26 cellular contexts compared by ENCODE assay signal in the genomic region with DNA sequence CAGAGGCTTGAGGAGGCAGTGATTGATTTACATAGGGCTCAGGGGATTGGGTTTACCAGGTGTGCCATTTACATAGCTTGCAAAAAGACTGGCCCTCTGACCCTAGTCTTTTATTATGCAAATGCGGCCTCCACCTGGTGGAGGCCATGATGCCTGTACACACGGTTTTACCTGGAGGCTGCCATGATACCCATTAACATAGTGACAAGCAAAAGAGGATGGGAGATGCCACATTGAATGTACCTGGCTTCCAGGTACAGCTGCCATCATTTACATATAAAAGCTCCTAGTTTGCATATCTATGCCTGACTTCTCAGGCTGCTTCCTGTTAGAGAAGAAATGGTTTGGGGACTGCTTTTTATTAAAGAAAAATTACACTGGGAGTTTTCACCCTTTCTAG.
"Had no signal": no experiment of that assay in that cellular context is flagged by ENCODE, and none has a peak within 500 bp of the region (broad histone marks: within the 10 kb centered on the region; RNA-seq: fewer than 3 reads in every experiment).

No MANE protein-coding gene starts in this region.

- H3K4me3 ChIP-seq: body of pancreas, esophagus muscularis mucosa, gastrocnemius medialis, heart left ventricle had no signal

- H3K27ac ChIP-seq: body of pancreas, esophagus muscularis mucosa, foreskin keratinocyte, gastrocnemius medialis, heart left ventricle had no signal

- H3K27me3 ChIP-seq: body of pancreas, esophagus muscularis mucosa, foreskin keratinocyte, gastrocnemius medialis, heart left ventricle had no signal

- H3K4me1 ChIP-seq: body of pancreas, esophagus muscularis mucosa, foreskin keratinocyte, gastrocnemius medialis, heart left ventricle had no signal

- H3K36me3 ChIP-seq: esophagus muscularis mucosa, gastrocnemius medialis, heart left ventricle had no signal

- DNase-seq: activated CD4-positive, alpha-beta T cell treated with anti-CD3 and anti-CD28 coated beads for 1 hour; activated CD4-positive, alpha-beta T cell treated with anti-CD3 and anti-CD28 coated beads for 4 hours; activated CD4-positive, alpha-beta T cell treated with anti-CD3 and anti-CD28 coated beads, Interleukin-2, amount 10 ng/mL, durations not matched to agents 7 days and 5 days; activated CD4-positive, alpha-beta T cell treated with anti-CD3 and anti-CD28 coated beads, Interleukin-2, amount 50 U/mL, for 48 hours; activated CD8-positive, alpha-beta memory T cell treated with anti-CD3 and anti-CD28 coated beads for 24 hours; activated CD8-positive, alpha-beta T cell treated with anti-CD3 and anti-CD28 coated beads for 36 hours; activated effector memory CD4-positive, alpha-beta T cell treated with Interleukin-2 at 50 U/mL for 16 hours; activated gamma-delta T cell treated with Interleukin-2 at 50 U/mL for 16 hours; activated naive CD4-positive, alpha-beta T cell treated with anti-CD3 and anti-CD28 coated beads, Interleukin-2, amount 50 U/mL, for 16 hours; activated naive CD4-positive, alpha-beta T cell treated with Interleukin-2 at 50 U/mL for 16 hours; activated T-cell treated with anti-CD3 and anti-CD28 coated beads, Interleukin-2, amount 50 U/mL, for 4 hours; amniotic stem cell; aorta; body of pancreas; caudate nucleus; cortex of kidney; dermis blood vessel endothelial cell; effector CD4-positive, alpha-beta T cell; effector memory CD8-positive, alpha-beta T cell; erythroblast; foreskin keratinocyte; gastrocnemius medialis; glutamatergic neuron; heart left ventricle; T-helper 2 cell had no signal
